In the genomic region with DNA sequence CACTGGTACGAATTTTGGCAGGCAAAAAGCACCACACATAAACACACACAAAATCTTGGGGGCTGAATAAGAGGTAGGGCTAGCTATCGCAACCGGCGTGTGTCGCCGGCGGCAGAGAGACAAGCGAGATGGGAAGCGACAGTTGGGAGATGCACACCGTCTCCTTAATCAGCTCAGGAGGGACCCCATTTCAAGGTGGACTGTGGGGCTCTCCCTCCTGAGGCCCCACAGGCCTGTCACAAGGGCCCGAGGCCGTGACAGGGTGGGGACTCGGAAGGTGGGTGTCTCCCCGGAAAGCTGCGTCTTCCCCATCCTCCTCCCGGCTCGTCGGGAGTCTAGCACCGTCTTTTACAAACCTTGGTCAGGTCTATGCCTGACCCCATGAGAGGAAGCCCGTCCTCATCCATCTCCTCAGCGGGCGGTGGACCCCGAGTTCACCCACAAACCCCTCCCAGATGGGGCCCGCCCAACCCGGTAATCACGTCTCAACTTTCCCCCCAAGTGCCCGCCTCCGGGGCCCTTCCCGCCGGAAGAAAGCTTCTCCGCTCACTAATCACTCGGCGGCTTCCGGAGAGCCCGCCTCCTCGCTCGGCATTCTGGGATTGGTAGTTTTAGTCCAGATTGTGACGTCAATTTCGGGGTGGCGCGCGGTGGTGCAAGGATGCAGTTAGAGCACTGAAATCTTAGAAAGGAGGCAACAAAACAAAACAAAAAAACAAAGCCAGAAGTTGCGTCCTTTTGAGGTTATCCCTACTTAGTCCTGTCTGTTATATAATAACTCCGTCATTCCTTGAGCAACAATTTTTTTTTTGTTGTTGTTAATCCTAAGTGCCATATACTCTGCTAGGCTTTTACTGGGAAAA, we compare ENCODE assay signal across 8 cellular contexts. TPM values are rescaled to one million over a fixed set of nuclear protein-coding genes. Genes with fewer than 3 reads are reported as not detected.
DNase-seq lines count a peak whose midpoint lies in the region; ATAC-seq and TF ChIP-seq lines count a peak whose summit lies in the region.

Gene WASHC3 (minus strand): TSS at position 436 of the 863 bp plus-strand sequence. CDS start 29 bp downstream, at position 407.

- TF ChIP-seq POLR2A in Peyer's patch (IDR thresholded peaks at IDR 0.05): peak; percentile 48 to 63

- TF ChIP-seq CTCF in KMS-11 (conservative IDR thresholded peaks at IDR 0.05; ENCODE audit: low read depth, low read length) (no peak), Peyer's patch (IDR thresholded peaks at IDR 0.05) (no peak)

- H3K27ac ChIP-seq in KMS-11: peak within 1 kb of the TSS; percentile 71
- peak within 1 kb of the TSS; percentile 86 to 91 (median 86) for H3K27ac ChIP-seq in Peyer's patch
- peak within 1 kb of the TSS; percentile 87 to 90 for H3K27ac ChIP-seq in esophagus (ENCODE audit: low read depth in 2 of 2, low read length in 1 of 2)

- H3K9ac ChIP-seq in KMS-11: peak within 1 kb of the TSS; percentile 72
- peak within 1 kb of the TSS; percentile 95 for H3K9ac ChIP-seq in mucosa of stomach (ENCODE audit: low read length)

- DNase-seq in DMS53 treated with DMSO at 0.1 percent for 48 hours (lab: John Stamatoyannopoulos, UW; ENCODE audit: unreplicated experiment) (peak; percentile 88), Peyer's patch (peak; percentile 95 to 98 (median 96))
- peak; percentile 95 to 96 for DNase-seq in activated T-cell treated with anti-CD3 and anti-CD28 coated beads, Interleukin-2, amount 50 U/mL, for 48 hours
- peak; percentile 88 to 91 for DNase-seq in stimulated activated CD8-positive, alpha-beta memory T cell treated with anti-CD3 and anti-CD28 coated beads, Interleukin-7, amount 100 ng/mL, for 1 hour (ENCODE audit: low read depth in 2 of 2)

- peak; percentile 96 for ATAC-seq in GM21737 (IDR thresholded peaks at IDR 0.05; ENCODE audit: unreplicated experiment)

- H3K9me3 ChIP-seq in Peyer's patch: no peaks in the 10 kb centered on the region
- H3K9me3 ChIP-seq in esophagus (ENCODE audit: control insufficient read depth in 2 of 2, insufficient read depth in 1 of 2, low read depth in 1 of 2, low read length in 1 of 2): no peaks in the 10 kb centered on the region
- H3K9me3 ChIP-seq in mucosa of stomach (ENCODE audit: control insufficient read depth, low read length): no peaks in the 10 kb centered on the region

- no peaks in the 10 kb centered on the region for H3K36me3 ChIP-seq in KMS-11 (ENCODE audit: insufficient read depth)
- H3K36me3 ChIP-seq in Peyer's patch: peaks cover 0 to 8% (median 0%) of the 10 kb centered on the region in 3 donors
- H3K36me3 ChIP-seq in esophagus (ENCODE audit: control insufficient read depth in 2 of 2, insufficient read depth in 2 of 2, low read length in 1 of 2): no peaks in the 10 kb centered on the region
- no peaks in the 10 kb centered on the region for H3K36me3 ChIP-seq in mucosa of stomach (ENCODE audit: control insufficient read depth, insufficient read depth, low read length)

- WGBS in esophagus, 2 donors: 2% methylated on average over 44 of the region's 44 CpGs

- no peaks in the 10 kb centered on the region for H3K79me2 ChIP-seq in KMS-11 (ENCODE audit: insufficient read depth, low read depth)

- H4K20me1 ChIP-seq in KMS-11 (ENCODE audit: insufficient read depth): no peaks in the 10 kb centered on the region

- peak within 1 kb of the TSS; percentile 82 for H3K4me2 ChIP-seq in KMS-11

- H3K4me3 ChIP-seq in KMS-11 (IDR thresholded peaks at IDR 0.05; ENCODE audit: insufficient read depth, low read depth, low read length) (no peak within 1 kb of the TSS), Peyer's patch (peak within 1 kb of the TSS; percentile 65 to 89 (median 82)), esophagus (ENCODE audit: low read depth in 1 of 2, low read length in 2 of 2) (peak within 1 kb of the TSS; percentile 91 to 96), mucosa of stomach (ENCODE audit: low read length) (peak within 1 kb of the TSS; percentile 91)

- H3K4me1 ChIP-seq in KMS-11 (ENCODE audit: low read depth, poor library complexity, severe bottlenecking) (peaks cover 8% of the 10 kb centered on the region), Peyer's patch (no peaks in the 10 kb centered on the region), esophagus (ENCODE audit: control insufficient read depth in 2 of 2, insufficient read depth in 2 of 2, low read length in 1 of 2) (no peaks in the 10 kb centered on the region), mucosa of stomach (ENCODE audit: control insufficient read depth, insufficient read depth, low read length) (no peaks in the 10 kb centered on the region)

- H3K27me3 ChIP-seq in KMS-11 (ENCODE audit: insufficient read depth, low read depth) (no peaks in the 10 kb centered on the region), Peyer's patch (no peaks in the 10 kb centered on the region), esophagus (ENCODE audit: control insufficient read depth in 1 of 2, insufficient read depth in 2 of 2, low read length in 2 of 2) (no peaks in the 10 kb centered on the region), mucosa of stomach (ENCODE audit: control insufficient read depth, insufficient read depth, low read length) (no peaks in the 10 kb centered on the region)

- peak within 1 kb of the TSS; percentile 93 for H2AFZ ChIP-seq in KMS-11 (ENCODE audit: low read depth)

RNA-seq across cellular contexts. Expression of gene WASHC3, which starts in this region (rescaled TPM):
- total RNA-seq in Peyer's patch: 10 to 100 TPM; 35.7 to 80.9 (median 47.0) TPM
- 10 to 100 TPM; 31.0 to 39.4 TPM for polyA plus RNA-seq in esophagus
